In genomic region chr3:184339016-184339415, GRCh38 we compare ENCODE assay signal across 10 cellular contexts. TPM values are rescaled to one million over a fixed set of nuclear protein-coding genes. Genes with fewer than 3 reads are reported as not detected.
DNase-seq lines count a peak whose midpoint lies in the region; TF ChIP-seq lines count a peak whose summit lies in the region.
"Had no signal": no experiment of that assay in that cellular context is flagged by ENCODE, and none has a peak within 500 bp of the region (broad histone marks: within the 10 kb centered on the region; RNA-seq: fewer than 3 reads in every experiment).

No MANE protein-coding gene starts in this region.

- peak overlapping the region in 2 of 8 donors; percentile 59 to 77 for H3K27ac Mint-ChIP-seq in CD8-positive, alpha-beta memory T cell

- peaks cover 27% of the 10 kb centered on the region for H3K4me1 ChIP-seq in BE2C
- H3K4me1 ChIP-seq in ectodermal cell (ENCODE audit: control insufficient read depth, insufficient read depth, low read length): peaks cover 33% of the 10 kb centered on the region
- H3K4me1 ChIP-seq in neuron (ENCODE audit: insufficient read depth, low read length): peaks cover 33% of the 10 kb centered on the region
- H3K4me1 ChIP-seq in CD8-positive, alpha-beta memory T cell (ENCODE audit: insufficient read depth, low read length): peaks cover 19% of the 10 kb centered on the region

- H3K27ac ChIP-seq in ectodermal cell (ENCODE audit: insufficient read depth, low read depth, low read length, poor library complexity, severe bottlenecking): peak overlapping the region; percentile 64
- H3K27ac ChIP-seq in CD8-positive, alpha-beta memory T cell (ENCODE audit: low read depth, low read length): no peak overlapping the region
- H3K27ac ChIP-seq: KMS-11 had no signal

- H3K36me3 Mint-ChIP-seq in CD8-positive, alpha-beta memory T cell: peaks cover 0 to 28% (median 12%) of the 10 kb centered on the region in 3 donors

- peaks cover 23 to 42% (median 25%) of the 10 kb centered on the region in 3 donors for H3K4me1 Mint-ChIP-seq in CD8-positive, alpha-beta memory T cell

- DNase-seq in BE2C: no peak
- peak; percentile 71 for DNase-seq in NCI-H187 treated with DMSO at 0.1 percent for 48 hours (lab: John Stamatoyannopoulos, UW)
- no peak for DNase-seq in T-helper 1 cell
- DNase-seq in pons (ENCODE audit: low spot score): no peak
- no peak for DNase-seq in dermis blood vessel endothelial cell
- DNase-seq in CD8-positive, alpha-beta memory T cell: no peak

- TF ChIP-seq CTCF in BE2C (IDR thresholded peaks at IDR 0.05; ENCODE audit: low read depth, low read length): no peak

- CTCF ChIA-PET in CD8-positive, alpha-beta memory T cell (lab: Charles Lee): interaction anchor here (1.1 to 1.9 kb wide), 2 partner anchors 11 to 15 kb away, joined by 3 to 7 read pairs; no protein-coding TSS in a partner anchor

- H3K36me3 ChIP-seq in BE2C: peaks cover 25% of the 10 kb centered on the region
- peaks cover 11% of the 10 kb centered on the region for H3K36me3 ChIP-seq in ectodermal cell (ENCODE audit: control insufficient read depth, insufficient read depth, low read length)
- H3K36me3 ChIP-seq in neuron (ENCODE audit: insufficient read depth, low read length): peaks cover 27% of the 10 kb centered on the region
- no peaks in the 10 kb centered on the region for H3K36me3 ChIP-seq in CD8-positive, alpha-beta memory T cell (ENCODE audit: insufficient read depth, low read length)

- peak overlapping the region; percentile 66 for H3K4me3 ChIP-seq in BE2C (ENCODE audit: low read depth, low read length)
- peak overlapping the region; percentile 11 for H3K4me3 ChIP-seq in ectodermal cell (ENCODE audit: insufficient read depth, low read depth, low read length)
- peak overlapping the region; percentile 43 for H3K4me3 ChIP-seq in neuron (ENCODE audit: low read length)
- no peak overlapping the region for H3K4me3 ChIP-seq in CD8-positive, alpha-beta memory T cell (ENCODE audit: low read length)

- WGBS in ectodermal cell, 2 experiments: 71 to 72% methylated on average over 9 of the region's 9 CpGs

- H3K9me3 ChIP-seq in BE2C (no peaks in the 10 kb centered on the region), ectodermal cell (ENCODE audit: control insufficient read depth, low read length) (no peaks in the 10 kb centered on the region), neuron (ENCODE audit: low read length) (no peaks in the 10 kb centered on the region)
- H3K9me3 ChIP-seq in CD8-positive, alpha-beta memory T cell (ENCODE audit: low read length): no peaks in the 10 kb centered on the region

- no peaks in the 10 kb centered on the region for H3K9me3 Mint-ChIP-seq in CD8-positive, alpha-beta memory T cell

- H3K4me3 Mint-ChIP-seq in CD8-positive, alpha-beta memory T cell: peak overlapping the region in 2 of 7 donors; percentile 15 to 48

- POLR2A ChIA-PET in CD8-positive, alpha-beta memory T cell (lab: Charles Lee): no interaction called here

- H3K27me3 Mint-ChIP-seq in CD8-positive, alpha-beta memory T cell: peaks cover 0 to 5% of the 10 kb centered on the region in 2 donors

- no peaks in the 10 kb centered on the region for H3K27me3 ChIP-seq in BE2C
- H3K27me3 ChIP-seq in ectodermal cell (ENCODE audit: control insufficient read depth, insufficient read depth, low read length, poor library complexity, severe bottlenecking): no peaks in the 10 kb centered on the region
- no peaks in the 10 kb centered on the region for H3K27me3 ChIP-seq in neuron (ENCODE audit: insufficient read depth, low read length)
- H3K27me3 ChIP-seq in CD8-positive, alpha-beta memory T cell (ENCODE audit: insufficient read depth, low read length, poor library complexity, severe bottlenecking): no peaks in the 10 kb centered on the region

- no peak overlapping the region for H2AFZ ChIP-seq in neuron (ENCODE audit: low read depth, low read length)

RNA-seq across cellular contexts. Expression of gene FAM131A, which starts 1.6 kb away (rescaled TPM):
- 36.2 TPM for polyA plus RNA-seq in BE2C (2012; ENCODE audit: insufficient read depth, insufficient read length, low read depth)
- polyA plus RNA-seq in ectodermal cell (2013, experiment 1 of 4): 25.5 TPM
- polyA plus RNA-seq in ectodermal cell (2013, experiment 2 of 4): 24.2 TPM
- 20.9 TPM for polyA plus RNA-seq in ectodermal cell (2013, experiment 3 of 4)
- 21.4 TPM for polyA plus RNA-seq in ectodermal cell (2013, experiment 4 of 4)
- 32.9 and 50.5 TPM in 2 replicates for total RNA-seq in dermis blood vessel endothelial cell
- 1 to 10 TPM; 2.2 to 2.4 TPM for total RNA-seq in CD8-positive, alpha-beta memory T cell
- polyA plus RNA-seq in CD8-positive, alpha-beta memory T cell: 2.2 TPM

RNA-seq across cellular contexts. Expression of gene CLCN2, which starts 22.4 kb away (rescaled TPM):
- 12.2 TPM for polyA plus RNA-seq in BE2C (2012; ENCODE audit: insufficient read depth, insufficient read length, low read depth)
- polyA plus RNA-seq in ectodermal cell (2013, experiment 1 of 4): 45.1 TPM
- 48.2 TPM for polyA plus RNA-seq in ectodermal cell (2013, experiment 2 of 4)
- polyA plus RNA-seq in ectodermal cell (2013, experiment 3 of 4): 40.2 TPM
- polyA plus RNA-seq in ectodermal cell (2013, experiment 4 of 4): 44.0 TPM
- 3.2 and 5.4 TPM in 2 replicates for total RNA-seq in dermis blood vessel endothelial cell
- 1 to 10 TPM; 6.3 to 7.3 TPM for total RNA-seq in CD8-positive, alpha-beta memory T cell
- polyA plus RNA-seq in CD8-positive, alpha-beta memory T cell: 0.54 TPM

RNA-seq across cellular contexts. Expression of gene POLR2H, which starts 22.5 kb away (rescaled TPM):
- 242 TPM for polyA plus RNA-seq in BE2C (2012; ENCODE audit: insufficient read depth, insufficient read length, low read depth)
- polyA plus RNA-seq in ectodermal cell (2013, experiment 1 of 4): 116 TPM
- 121 TPM for polyA plus RNA-seq in ectodermal cell (2013, experiment 2 of 4)
- polyA plus RNA-seq in ectodermal cell (2013, experiment 3 of 4): 105 TPM
- polyA plus RNA-seq in ectodermal cell (2013, experiment 4 of 4): 123 TPM
- 91.2 and 135 TPM in 2 replicates for total RNA-seq in dermis blood vessel endothelial cell
- 100 to 1,000 TPM; 147 TPM for total RNA-seq in CD8-positive, alpha-beta memory T cell
- polyA plus RNA-seq in CD8-positive, alpha-beta memory T cell: 52.1 TPM

RNA-seq across cellular contexts. Expression of gene EIF4G1, which starts 24.6 kb away (rescaled TPM):
- polyA plus RNA-seq in BE2C (2012; ENCODE audit: insufficient read depth, insufficient read length, low read depth): 549 TPM
- 307 TPM for polyA plus RNA-seq in ectodermal cell (2013, experiment 1 of 4)
- 324 TPM for polyA plus RNA-seq in ectodermal cell (2013, experiment 2 of 4)
- polyA plus RNA-seq in ectodermal cell (2013, experiment 3 of 4): 196 TPM
- polyA plus RNA-seq in ectodermal cell (2013, experiment 4 of 4): 215 TPM
- 217 and 574 TPM in 2 replicates for total RNA-seq in dermis blood vessel endothelial cell
- 100 to 1,000 TPM; 693 to 694 TPM for total RNA-seq in CD8-positive, alpha-beta memory T cell
- polyA plus RNA-seq in CD8-positive, alpha-beta memory T cell: 46.2 TPM

RNA-seq across cellular contexts. Expression of gene THPO, which starts 39.0 kb away (rescaled TPM):
- polyA plus RNA-seq in BE2C (2012; ENCODE audit: insufficient read depth, insufficient read length, low read depth): not detected
- polyA plus RNA-seq in ectodermal cell (2013, experiment 1 of 4): 3.0 TPM
- polyA plus RNA-seq in ectodermal cell (2013, experiment 2 of 4): 3.0 TPM
- polyA plus RNA-seq in ectodermal cell (2013, experiment 3 of 4): 1.6 TPM
- polyA plus RNA-seq in ectodermal cell (2013, experiment 4 of 4): 1.5 TPM
- total RNA-seq in dermis blood vessel endothelial cell: not detected in 2 replicates
- not detected for total RNA-seq in CD8-positive, alpha-beta memory T cell
- not detected for polyA plus RNA-seq in CD8-positive, alpha-beta memory T cell
- total RNA-seq: glomerular endothelial cell had no signal

Comparison
In these comparisons a context has a peak if more than half of its experiments do, and no peak if none do; other contexts are left out.
1. RNA of gene FAM131A, which starts 1.6 kb away (total RNA-seq): 32.9 to 50.5 TPM in dermis blood vessel endothelial cell; 2.2 to 2.4 TPM in CD8-positive, alpha-beta memory T cell; every median in the first group is over 10 times any median in the second.